21 cellular contexts compared by ENCODE assay signal in the genomic region with DNA sequence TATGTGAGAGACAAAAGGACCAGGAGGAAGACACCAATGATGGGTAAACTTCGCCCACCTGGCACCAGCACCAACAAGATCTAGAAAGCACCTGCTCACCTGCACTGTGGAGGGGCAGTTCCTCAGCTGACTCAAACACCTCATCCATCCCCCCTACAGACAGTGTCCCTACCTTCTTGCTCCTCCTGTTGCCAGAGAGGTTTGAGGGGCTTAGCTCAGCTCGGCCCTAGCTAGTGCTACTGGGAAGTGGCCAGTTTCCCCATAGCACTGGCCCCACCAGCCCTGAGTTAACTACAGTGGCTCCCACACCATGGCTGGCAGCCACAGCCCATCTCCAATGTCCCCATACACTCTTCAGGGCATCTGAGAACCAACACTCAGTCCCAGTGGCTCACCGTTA.
"Had no signal": no experiment of that assay in that cellular context is flagged by ENCODE, and none has a peak within 500 bp of the region (broad histone marks: within the 10 kb centered on the region; RNA-seq: fewer than 3 reads in every experiment).

No MANE protein-coding gene starts in this region.

- H3K36me3 ChIP-seq: esophagus muscularis mucosa, gastroesophageal sphincter, heart right ventricle, lower lobe of right lung, SJCRH30, upper lobe of left lung had no signal

- H3K4me1 ChIP-seq: esophagus muscularis mucosa, gastroesophageal sphincter, heart right ventricle, lower lobe of right lung, SJCRH30, upper lobe of left lung had no signal

- H3K4me3 ChIP-seq: esophagus muscularis mucosa, gastroesophageal sphincter, heart right ventricle, lower lobe of right lung, SJCRH30, upper lobe of left lung had no signal

- H3K9me3 ChIP-seq: esophagus muscularis mucosa, gastroesophageal sphincter, heart right ventricle, lower lobe of right lung, SJCRH30, upper lobe of left lung had no signal

- ATAC-seq: activated T-helper 17 cell treated with anti-CD3 and anti-CD28 coated beads, Interleukin-2, amount 50 U/mL, for 72 hours; gastroesophageal sphincter; heart right ventricle; left cardiac atrium; lower lobe of right lung; natural killer cell treated with Interleukin-12 subunit alpha and Interleukin-12 subunit beta and Interleukin-15 and Interleukin-18, amount 100 ng/mL, for 72 hours had no signal

- DNase-seq: activated CD4-positive, alpha-beta T cell treated with anti-CD3 and anti-CD28 coated beads, Interleukin-2, amount 50 U/mL, for 1 hour; activated CD4-positive, CD25-positive, alpha-beta regulatory T cell treated with anti-CD3 and anti-CD28 coated beads, Interleukin-2, amount 50 U/mL, for 72 hours; activated naive CD4-positive, alpha-beta T cell treated with Interleukin-2 at 50 U/mL for 16 hours; activated naive CD8-positive, alpha-beta T cell treated with anti-CD3 and anti-CD28 coated beads, Interleukin-2, amount 10 ng/mL, durations not matched to agents 7 days and 5 days; activated T-cell treated with anti-CD3 and anti-CD28 coated beads, Interleukin-2, amount 50 U/mL, for 1 hour; amygdala; central memory CD4-positive, alpha-beta T cell; cortex of kidney; effector CD4-positive, alpha-beta T cell; heart right ventricle; left cardiac atrium; lower lobe of right lung; SJCRH30; SW 1271; T-helper 2 cell had no signal

- H3K27ac ChIP-seq: esophagus muscularis mucosa, gastroesophageal sphincter, heart right ventricle, lower lobe of right lung, SJCRH30, upper lobe of left lung, VCaP had no signal

- H3K27me3 ChIP-seq: SJCRH30, upper lobe of left lung had no signal
